ENCODE assay signal across 22 cellular contexts in genomic region chr2:178689808-178690207, GRCh38.
"Had no signal": no experiment of that assay in that cellular context is flagged by ENCODE, and none has a peak within 500 bp of the region (broad histone marks: within the 10 kb centered on the region; RNA-seq: fewer than 3 reads in every experiment).

No MANE protein-coding gene starts in this region.

- FAIRE-seq: colon, endothelial cell of umbilical vein, frontal cortex, islet of Langerhans, keratinocyte had no signal

- H3K36me3 ChIP-seq: gastroesophageal sphincter, left lung had no signal

- DNase-seq: dermis blood vessel endothelial cell; dorsolateral prefrontal cortex; effector CD4-positive, alpha-beta T cell; effector memory CD4-positive, alpha-beta T cell; foreskin keratinocyte; heart right ventricle; hippocampal formation; left cardiac atrium; left lung; left ventricle myocardium superior; lower lobe of right lung; mesenchymal stem cell; mucosa of descending colon; naive B cell had no signal

- H3K27me3 ChIP-seq: dorsolateral prefrontal cortex, esophagus muscularis mucosa, gastroesophageal sphincter, heart right ventricle, left lung had no signal

- ATAC-seq: foreskin keratinocyte, gastroesophageal sphincter, heart right ventricle, left cardiac atrium, left lung, left ventricle myocardium superior, lower lobe of right lung, mucosa of descending colon had no signal

- H3K4me1 ChIP-seq: esophagus muscularis mucosa, foreskin keratinocyte, gastroesophageal sphincter, left lung, lower lobe of right lung had no signal

- H3K27ac ChIP-seq: coronary artery, dorsolateral prefrontal cortex, esophagus muscularis mucosa, foreskin keratinocyte, gastroesophageal sphincter, heart right ventricle, left lung, lower lobe of right lung had no signal

- H3K9me3 ChIP-seq: esophagus muscularis mucosa, gastroesophageal sphincter, heart right ventricle, left lung, lower lobe of right lung, mucosa of descending colon had no signal

- H3K4me3 ChIP-seq: coronary artery, dorsolateral prefrontal cortex, esophagus muscularis mucosa, gastroesophageal sphincter, heart right ventricle, left lung, lower lobe of right lung, mucosa of descending colon had no signal
